In genomic region chr5:93557205-93557604, GRCh38 we compare ENCODE assay signal across 3 cellular contexts.
"Had no signal": no experiment of that assay in that cellular context is flagged by ENCODE, and none has a peak within 500 bp of the region (broad histone marks: within the 10 kb centered on the region; RNA-seq: fewer than 3 reads in every experiment).

No MANE protein-coding gene starts in this region.

- ATAC-seq: GM12878 had no signal

- H3K4me3 ChIP-seq: GM12878 had no signal

- DNase-seq: GDM1, GF-D8 had no signal
